13 cellular contexts compared by ENCODE assay signal in the genomic region with DNA sequence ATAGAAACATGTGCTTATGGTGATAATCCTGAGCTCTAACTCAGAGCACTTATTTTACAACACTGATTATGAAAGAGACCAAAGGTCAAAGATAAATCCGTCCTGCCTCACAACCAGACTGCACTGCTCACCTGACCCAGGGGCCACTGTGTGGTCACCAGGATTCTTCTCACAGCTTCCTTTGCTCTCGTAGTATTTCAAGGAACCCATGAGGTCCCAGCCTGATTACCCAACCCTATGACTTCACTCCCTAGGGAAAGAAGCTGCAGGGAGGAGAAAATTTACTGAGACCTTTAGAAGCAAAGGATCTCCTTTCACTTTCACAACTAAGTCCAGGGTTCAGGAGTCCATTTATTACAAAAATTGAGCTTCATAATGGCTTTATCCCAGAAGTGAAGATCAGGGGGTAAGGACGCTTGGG. TPM values are rescaled to one million over a fixed set of nuclear protein-coding genes. Genes with fewer than 3 reads are reported as not detected.
DNase-seq lines count a peak whose midpoint lies in the region; ATAC-seq, FAIRE-seq and TF ChIP-seq lines count a peak whose summit lies in the region.
"Had no signal": no experiment of that assay in that cellular context is flagged by ENCODE, and none has a peak within 500 bp of the region (broad histone marks: within the 10 kb centered on the region; RNA-seq: fewer than 3 reads in every experiment).

No MANE protein-coding gene starts in this region.

- no peaks in the 10 kb centered on the region for H3K27me3 Mint-ChIP-seq in mesothelial cell of epicardium (ENCODE audit: low read depth)

- peaks cover 9% of the 10 kb centered on the region for H3K9me3 Mint-ChIP-seq in mesothelial cell of epicardium

- H3K4me3 ChIP-seq in fibroblast of the aortic adventitia (ENCODE audit: low read depth, low read length) (no peak overlapping the region), retinal pigment epithelial cell (ENCODE audit: low read length) (no peak overlapping the region)
- H3K4me3 ChIP-seq: SJCRH30 had no signal

- no peak overlapping the region for H3K27ac Mint-ChIP-seq in mesothelial cell of epicardium

- TF ChIP-seq CTCF in fibroblast of the aortic adventitia (IDR thresholded peaks at IDR 0.05; ENCODE audit: insufficient read depth, low read length) (no peak), retinal pigment epithelial cell (conservative IDR thresholded peaks at IDR 0.05; ENCODE audit: low read depth, low read length) (no peak), mesothelial cell of epicardium (IDR thresholded peaks at IDR 0.05; ENCODE audit: unreplicated experiment) (no peak)

- no peak overlapping the region for H3K4me3 Mint-ChIP-seq in mesothelial cell of epicardium

- peak; percentile 61 for FAIRE-seq in G401.6 (lab: Jason Lieb, UNC)
- FAIRE-seq: endometrium, GM12892 had no signal

- no peaks in the 10 kb centered on the region for H3K36me3 Mint-ChIP-seq in mesothelial cell of epicardium

- peak; percentile 8 to 62 for DNase-seq in NOMO-1 (lab: John Stamatoyannopoulos, UW; ENCODE audit: unreplicated experiment in 2 of 2)
- DNase-seq in fibroblast of the aortic adventitia (ENCODE audit: low read depth): peak; percentile 89
- peak; percentile 74 for DNase-seq in retinal pigment epithelial cell (ENCODE audit: low read depth)
- DNase-seq in stimulated activated CD4-positive, alpha-beta T cell treated with anti-CD3 and anti-CD28 coated beads, Interleukin-12 subunit alpha, Interleukin-12 subunit beta, amount 100 ng/mL, for 4 hours: no peak
- DNase-seq in activated T-cell treated with anti-CD3 and anti-CD28 coated beads for 4 hours: no peak
- no peak for DNase-seq in mesothelial cell of epicardium (ENCODE audit: low spot score in 2 of 2, unreplicated experiment in 2 of 2)
- DNase-seq: activated T-cell treated with anti-CD3 and anti-CD28 coated beads, Interleukin-2, amount 50 U/mL, for 1 hour; stimulated activated naive CD4-positive, alpha-beta T cell treated with Interleukin-2 at 50 U/mL for 16 hours had no signal

- no peaks in the 10 kb centered on the region for H3K4me1 Mint-ChIP-seq in mesothelial cell of epicardium

- no peak for ATAC-seq in GM21619 (IDR thresholded peaks at IDR 0.05; ENCODE audit: unreplicated experiment)

RNA-seq across cellular contexts. Expression of gene SLC25A5, which starts 9.6 kb away (rescaled TPM):
- total RNA-seq in fibroblast of the aortic adventitia (ENCODE audit: low replicate concordance) (46.6 and 188 TPM in 2 replicates), mesothelial cell of epicardium (171 to 179 TPM (median 177 TPM) in 3 replicates)

Comparison
In these comparisons a context has a peak if more than half of its experiments do, and no peak if none do; other contexts are left out.
1. DNase-seq: peak in NOMO-1 (2 of 2), fibroblast of the aortic adventitia (single experiment) and retinal pigment epithelial cell (single experiment); none in stimulated activated CD4-positive, alpha-beta T cell treated with anti-CD3 and anti-CD28 coated beads, Interleukin-12 subunit alpha, Interleukin-12 subunit beta, amount 100 ng/mL, for 4 hours (single experiment), activated T-cell treated with anti-CD3 and anti-CD28 coated beads for 4 hours (single experiment) and mesothelial cell of epicardium (0 of 2).